Comparison of ENCODE assay signal across 26 cellular contexts in the genomic region with DNA sequence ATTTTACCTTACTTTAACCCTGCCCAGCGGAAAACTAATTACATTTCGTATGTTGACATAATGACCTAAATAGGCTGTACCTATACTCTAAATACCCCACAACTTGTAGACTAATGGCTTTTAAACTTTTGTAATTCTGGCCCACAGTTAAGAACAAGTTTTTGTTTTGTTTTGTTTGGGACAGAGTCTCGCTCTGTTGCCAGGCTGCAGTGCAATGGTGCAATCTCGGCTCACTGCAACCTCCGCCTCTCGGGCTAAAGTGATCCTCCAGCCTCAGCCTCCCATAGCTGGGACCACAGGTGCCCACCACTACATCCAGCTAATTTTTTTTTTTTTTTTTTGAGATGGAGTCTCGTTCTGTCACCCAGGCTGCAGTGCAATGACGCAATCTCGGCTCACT.
"Had no signal": no experiment of that assay in that cellular context is flagged by ENCODE, and none has a peak within 500 bp of the region (broad histone marks: within the 10 kb centered on the region; RNA-seq: fewer than 3 reads in every experiment).

No MANE protein-coding gene starts in this region.

- DNase-seq: heart left ventricle; hypothalamus; islet precursor cell; left ventricle myocardium inferior; mesendoderm; naive B cell; natural killer cell; nephron progenitor cell; pancreas; posterior cingulate gyrus; retina; right cardiac atrium; sigmoid colon; small intestine; spleen; stimulated activated CD4-positive, alpha-beta T cell treated with anti-CD3 and anti-CD28 coated beads, Interleukin-4, amount 100 ng/mL, for 24 hours; stimulated activated naive CD4-positive, alpha-beta T cell treated with Interleukin-2 at 50 U/mL for 16 hours; stimulated activated naive CD8-positive, alpha-beta T cell treated with anti-CD3 and anti-CD28 coated beads, Interleukin-15, amount 100 ng/mL, for 72 hours; substantia nigra; testis; thyroid gland; transverse colon; uterus had no signal

- H3K9me3 ChIP-seq: heart left ventricle, left ventricle myocardium inferior, pancreas, prostate gland, sigmoid colon, spleen, testis, thyroid gland, transverse colon, uterus had no signal

- ATAC-seq: heart left ventricle; natural killer cell; pancreas; right cardiac atrium; stimulated activated memory B cell treated with anti-CD40 and anti-IgM and Interleukin-4, amounts not matched to agents 10 μg/mL and 1 μg/mL and 100 μg/mL, for 72 hours; stimulated activated naive CD8-positive, alpha-beta T cell treated with anti-CD3 and anti-CD28 coated beads, Interleukin-15, amount 100 ng/mL, for 72 hours had no signal

- H3K4me3 ChIP-seq: heart left ventricle, left ventricle myocardium inferior, lung, pancreas, prostate gland, sigmoid colon, spleen, testis, thyroid gland, transverse colon, uterus had no signal

- H3K4me1 ChIP-seq: prostate gland, testis, uterus had no signal

- FAIRE-seq: pancreas, small intestine had no signal

- H3K36me3 ChIP-seq: heart left ventricle, left ventricle myocardium inferior, pancreas, prostate gland, sigmoid colon, spleen, thyroid gland, transverse colon, uterus had no signal

- H3K27ac ChIP-seq: heart left ventricle, left ventricle myocardium inferior, pancreas, prostate gland, sigmoid colon, spleen, testis, thyroid gland, transverse colon, uterus had no signal

- H3K27me3 ChIP-seq: heart left ventricle, pancreas, sigmoid colon, testis, thyroid gland, transverse colon, uterus had no signal
